1 cellular context compared by ENCODE assay signal in the genomic region with DNA sequence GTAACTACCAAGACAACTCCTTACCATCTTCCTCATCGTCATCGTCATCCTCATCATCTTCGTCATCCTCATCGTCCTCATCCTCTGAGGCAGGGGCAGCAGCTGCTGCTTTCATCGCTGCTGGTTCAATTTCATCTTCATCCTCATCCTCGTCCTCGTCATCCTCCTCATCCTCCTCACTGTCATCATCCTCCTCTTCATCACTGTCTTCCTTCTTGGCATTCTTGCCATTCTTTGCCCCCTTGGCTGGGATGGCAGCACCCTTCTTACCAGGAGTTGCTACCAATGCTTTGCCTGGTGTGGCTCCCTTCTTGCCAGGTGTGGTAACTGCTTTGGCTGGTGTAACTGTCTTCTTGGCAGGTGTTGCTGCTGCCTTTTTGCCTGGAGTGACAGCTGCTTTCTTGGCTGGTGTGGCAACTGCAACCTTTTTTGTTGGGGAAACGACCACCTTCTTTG.
TF ChIP-seq lines count a peak whose summit lies in the region.

No MANE protein-coding gene starts in this region.

TF ChIP-seq in neural cell, 6 proteins besides CTCF, POLR2A, EP300 and RAD21 (continued from another document):
- no peak for TF ChIP-seq TAF1 (IDR thresholded peaks at IDR 0.05; ENCODE audit: low read depth)
- no peak for TF ChIP-seq POLR2AphosphoS5 (IDR thresholded peaks at IDR 0.05)
